20 cellular contexts compared by ENCODE assay signal in genomic region chr6:140923048-140923447, GRCh38.
A peak's percentile ranks its signal among the peaks of the same experiment; 100 is the strongest.
DNase-seq lines count a peak whose midpoint lies in the region; ATAC-seq, FAIRE-seq and TF ChIP-seq lines count a peak whose summit lies in the region.
"Had no signal": no experiment of that assay in that cellular context is flagged by ENCODE, and none has a peak within 500 bp of the region (broad histone marks: within the 10 kb centered on the region; RNA-seq: fewer than 3 reads in every experiment).

No MANE protein-coding gene starts in this region.

- H3K9ac ChIP-seq in IMR-90 (ENCODE audit: low read depth, low read length) = no peak overlapping the region
- no peak overlapping the region for H3K9ac ChIP-seq in keratinocyte (ENCODE audit: control insufficient read depth, extremely low read depth, insufficient read depth, low read length)

- DNase-seq in NCI-H2196 (lab: John Stamatoyannopoulos, UW; ENCODE audit: unreplicated experiment) (peak; percentile 8), NCI-H2196 treated with DMSO at 0.1 percent for 48 hours (lab: John Stamatoyannopoulos, UW; ENCODE audit: unreplicated experiment) (no peak), IMR-90 (no peak), astrocyte of the spinal cord (ENCODE audit: low read depth, low spot score) (peak; percentile 10), keratinocyte (ENCODE audit: low read depth, low spot score) (no peak), NCI-H1092 (lab: John Stamatoyannopoulos, UW) (no peak)
- DNase-seq: C1 segment of cervical spinal cord, DND-41, KG1, NCI-H187, NCI-H2171 treated with DMSO at 0.1 percent for 48 hours, NCI-H526, PC-9, SW 1271 had no signal

- H4K91ac ChIP-seq in IMR-90 (ENCODE audit: insufficient read depth, low read depth, low read length) = peak overlapping the region; percentile 66

- H2BK20ac ChIP-seq in IMR-90 (ENCODE audit: low read depth, low read length) = peak overlapping the region; percentile 92; the same call in 1 of the 2 replicates

- no peaks in the 10 kb centered on the region for H3K27me3 ChIP-seq in IMR-90 (ENCODE audit: control insufficient read depth, insufficient read depth, low read length)
- H3K27me3 ChIP-seq in keratinocyte (ENCODE audit: control insufficient read depth, extremely low read depth, insufficient read depth, low read length) = no peaks in the 10 kb centered on the region
- H3K27me3 ChIP-seq: SJCRH30 had no signal

- no peak overlapping the region for H2BK5ac ChIP-seq in IMR-90 (ENCODE audit: low read depth, low read length, poor library complexity, severe bottlenecking)

- no peak overlapping the region for H3K23ac ChIP-seq in IMR-90 (ENCODE audit: low read depth, low read length)

- H2AFZ ChIP-seq in IMR-90 (replicated peaks; ENCODE audit: low read length, poor library complexity) (no peak overlapping the region), keratinocyte (ENCODE audit: control insufficient read depth, low read length) (no peak overlapping the region)
- H2AFZ ChIP-seq: PC-9 had no signal

- peak overlapping the region; percentile 50; the same call in 1 of the 2 replicates for H4K5ac ChIP-seq in IMR-90 (ENCODE audit: low read depth, low read length)

- H3K79me2 ChIP-seq in keratinocyte (ENCODE audit: control insufficient read depth, insufficient read depth, low read length) = no peaks in the 10 kb centered on the region

- CTCF ChIA-PET in IMR-90 (lab: Yijun Ruan, JAX) = interaction anchor here (0.7 kb wide), 1 partner anchor 336 kb away, joined by 3 read pairs; no protein-coding TSS in a partner anchor

- H3K9me3 ChIP-seq in IMR-90 (ENCODE audit: control insufficient read depth, insufficient read depth, low read length) (no peaks in the 10 kb centered on the region), keratinocyte (ENCODE audit: control insufficient read depth, low read depth, low read length) (no peaks in the 10 kb centered on the region)
- H3K9me3 ChIP-seq: SJCRH30 had no signal

- peak overlapping the region; percentile 91; the same call in 1 of the 2 replicates for H3K4ac ChIP-seq in IMR-90 (ENCODE audit: low read depth, low read length)

- no CpG with 5 or more reads among the region's 1 CpG for WGBS in IMR-90 (ENCODE audit: extremely low coverage in 2 of 2, insufficient read length in 1 of 2), 2 experiments

- 0 out of 2 replicates have a peak, but pooled peaks cover 4% of the 10 kb centered on the region for H3K9me1 ChIP-seq in IMR-90 (ENCODE audit: insufficient read depth, low read length)
- H3K9me1 ChIP-seq in keratinocyte (ENCODE audit: control insufficient read depth, extremely low read depth, insufficient read depth, low read length) = no peaks in the 10 kb centered on the region

- no peak overlapping the region for H3K14ac ChIP-seq in IMR-90 (replicated peaks; ENCODE audit: low read depth, low read length)

- H3K4me1 ChIP-seq in IMR-90 (ENCODE audit: control insufficient read depth, insufficient read depth, low read length) = no peaks in the 10 kb centered on the region; the same call in 1 of the 2 replicates
- H3K4me1 ChIP-seq in keratinocyte (ENCODE audit: control insufficient read depth, extremely low read depth, insufficient read depth, low read length) = no peaks in the 10 kb centered on the region
- H3K4me1 ChIP-seq: SJCRH30 had no signal

- H3K4me2 ChIP-seq in IMR-90 (ENCODE audit: low read depth, low read length) = no peak overlapping the region
- H3K4me2 ChIP-seq in keratinocyte (ENCODE audit: control insufficient read depth, extremely low read depth, insufficient read depth, low read depth, low read length) = no peak overlapping the region
- H3K4me2 ChIP-seq: PC-9 had no signal

- FAIRE-seq in keratinocyte (lab: Jason Lieb, UNC) = peak; percentile 26
- FAIRE-seq: A204.1, G401.6 had no signal

- no peaks in the 10 kb centered on the region for H3K79me1 ChIP-seq in IMR-90 (ENCODE audit: low read depth in 1 of 2, low read length in 2 of 2)

- dilution Hi-C loops in IMR-90 (cut with HindIII; ENCODE audit: low sequenced_read_pairs, unreplicated experiment) = no loop called here
- dilution Hi-C loops in keratinocyte (cut with MboI; ENCODE audit: extremely low pct_ligation_motif_present, low sequenced_read_pairs) = no loop called here

- TF ChIP-seq CTCF in IMR-90 (conservative IDR thresholded peaks at IDR 0.05; ENCODE audit: low read depth, low read length) (no peak), astrocyte of the spinal cord (IDR thresholded peaks at IDR 0.05; ENCODE audit: low read depth, low read length) (no peak), keratinocyte (optimal IDR thresholded peaks at IDR 0.05 in 1 of 3, IDR thresholded peaks at IDR 0.05 in 1 of 3, conservative IDR thresholded peaks at IDR 0.05 in 1 of 3; ENCODE audit: extremely low read depth in 1 of 3, insufficient read depth in 2 of 3, low read length in 3 of 3) (no peak)

- H2AK9ac ChIP-seq in IMR-90 (replicated peaks; ENCODE audit: low read depth, low read length, poor library complexity) = no peak overlapping the region

- H2AK5ac ChIP-seq in IMR-90 (ENCODE audit: low read depth, low read length) = peak overlapping the region; percentile 89; the same call in 1 of the 2 replicates

- TF ChIP-seq RAD21 in IMR-90 (IDR thresholded peaks at IDR 0.05; ENCODE audit: low read length) = no peak

- H3K36me3 ChIP-seq in IMR-90 (ENCODE audit: control insufficient read depth, insufficient read depth, low read length) = no peaks in the 10 kb centered on the region
- no peaks in the 10 kb centered on the region for H3K36me3 ChIP-seq in keratinocyte (ENCODE audit: control insufficient read depth in 2 of 2, extremely low read depth in 1 of 2, insufficient read depth in 2 of 2, low read length in 2 of 2)
- H3K36me3 ChIP-seq: SJCRH30 had no signal

- no peak for ATAC-seq in IMR-90 (ENCODE audit: low read depth)
- ATAC-seq in GM18520 (IDR thresholded peaks at IDR 0.05; ENCODE audit: unreplicated experiment) = no peak
- ATAC-seq: HCT116 had no signal

- TF ChIP-seq POLR2A in IMR-90 (IDR thresholded peaks at IDR 0.05; ENCODE audit: low read depth, low read length) = no peak

- no TSS peak for BruUV-seq in IMR-90 (replicated peaks; lab: Mats Ljungman, UMichigan)

- peak overlapping the region; percentile 95; the same call in 2 of the 3 replicates for H2BK15ac ChIP-seq in IMR-90 (ENCODE audit: low read depth, low read length)

- H3K4me3 ChIP-seq in IMR-90 (ENCODE audit: insufficient read depth, low read depth, low read length) = no peak overlapping the region
- H3K4me3 ChIP-seq in astrocyte of the spinal cord (ENCODE audit: low read depth, low read length) = no peak overlapping the region
- H3K4me3 ChIP-seq in keratinocyte (ENCODE audit: control insufficient read depth in 2 of 3, extremely low read depth in 1 of 3, insufficient read depth in 2 of 3, low read depth in 1 of 3, low read length in 3 of 3) = no peak overlapping the region
- H3K4me3 ChIP-seq: PC-9, SJCRH30 had no signal

- peak overlapping the region; percentile 74 for H2BK120ac ChIP-seq in IMR-90 (ENCODE audit: low read depth, low read length)

- intact Hi-C loops in IMR-90 (cut with micrococcal nuclease) = loop anchor here (5.0 to 10.0 kb wide), 2 partner anchors 871 to 1028 kb away; no protein-coding TSS in a partner anchor

- no peak overlapping the region for H3K56ac ChIP-seq in IMR-90 (ENCODE audit: extremely low read depth, insufficient read depth, low read length)

- H3K18ac ChIP-seq in IMR-90 (ENCODE audit: low read depth, low read length) = peak overlapping the region; percentile 3; the same call in 1 of the 2 replicates

- POLR2A ChIA-PET in IMR-90 (lab: Charles Lee; ENCODE audit: unreplicated experiment) = no interaction called here

- H3K27ac ChIP-seq in IMR-90 (ENCODE audit: insufficient read depth, low read length) = no peak overlapping the region
- no peak overlapping the region for H3K27ac ChIP-seq in keratinocyte (ENCODE audit: control insufficient read depth, insufficient read depth, low read length)
- H3K27ac ChIP-seq: HL-60, PC-9, SJCRH30 had no signal

- no peaks in the 10 kb centered on the region for H4K20me1 ChIP-seq in IMR-90 (ENCODE audit: insufficient read depth, low read length)
- H4K20me1 ChIP-seq in keratinocyte (ENCODE audit: control insufficient read depth, extremely low read depth, insufficient read depth, low read length) = no peaks in the 10 kb centered on the region

- peak overlapping the region; percentile 6 to 71; a peak in 1 of 4 replicates for H4K8ac ChIP-seq in IMR-90 (ENCODE audit: low read depth in 2 of 2, low read length in 2 of 2)

- in situ Hi-C loops in IMR-90 (cut with MboI; ENCODE audit: low sequenced_read_pairs) (loop anchor here (25.0 kb wide), 1 partner anchor 1561 kb away; the partner anchor contains the start of gene CITED2), astrocyte of the spinal cord (cut with HindIII; ENCODE audit: low sequenced_read_pairs) (no loop called here)

TF ChIP-seq in IMR-90, 13 proteins besides CTCF, POLR2A, EP300 and RAD21:
- TF ChIP-seq FOS (IDR thresholded peaks at IDR 0.05; ENCODE audit: low read depth, low read length) (no peak), MAZ (IDR thresholded peaks at IDR 0.05; ENCODE audit: borderline replicate concordance, low read depth, low read length) (no peak), NFE2L2 (IDR thresholded peaks at IDR 0.05; ENCODE audit: low read depth, low read length) (no peak), SMC3 (IDR thresholded peaks at IDR 0.05; ENCODE audit: low read depth, low read length) (no peak), USF2 (IDR thresholded peaks at IDR 0.05; ENCODE audit: low read depth, low read length) (no peak), CEBPB (IDR thresholded peaks at IDR 0.05; ENCODE audit: low read depth, low read length) (no peak), RCOR1 (IDR thresholded peaks at IDR 0.05; ENCODE audit: insufficient replicate concordance, low read length) (no peak), CHD1 (IDR thresholded peaks at IDR 0.05; ENCODE audit: low read depth, low read length) (no peak), BHLHE40 (IDR thresholded peaks at IDR 0.05; ENCODE audit: low read depth, low read length) (no peak), MAFK (IDR thresholded peaks at IDR 0.05; ENCODE audit: low read depth, low read length) (no peak), RFX5 (IDR thresholded peaks at IDR 0.05; ENCODE audit: low read depth, low read length) (no peak)

Comparison
In these comparisons a context has a peak if more than half of its experiments do, and no peak if none do; other contexts are left out.
1. DNase-seq: peak in NCI-H2196 (single experiment) and astrocyte of the spinal cord (single experiment); none in NCI-H2196 treated with DMSO at 0.1 percent for 48 hours (single experiment), IMR-90 (single experiment), keratinocyte (single experiment) and NCI-H1092 (single experiment).